ENCODE assay signal across 30 cellular contexts in genomic region chr14:35349966-35350365, GRCh38. TPM values are rescaled to one million over a fixed set of nuclear protein-coding genes. Genes with fewer than 3 reads are reported as not detected.
DNase-seq lines count a peak whose midpoint lies in the region; ATAC-seq, FAIRE-seq and TF ChIP-seq lines count a peak whose summit lies in the region.
"Had no signal": no experiment of that assay in that cellular context is flagged by ENCODE, and none has a peak within 500 bp of the region (broad histone marks: within the 10 kb centered on the region; RNA-seq: fewer than 3 reads in every experiment).

No MANE protein-coding gene starts in this region.

- no peak for TF ChIP-seq POLR2A in A549 (IDR thresholded peaks at IDR 0.05; ENCODE audit: low read length)
- TF ChIP-seq POLR2A in K562 (conservative IDR thresholded peaks at IDR 0.05) = no peak
- no peak for TF ChIP-seq POLR2A in transverse colon (IDR thresholded peaks at IDR 0.05)

- H3K36me3 ChIP-seq in K562 (ENCODE audit: control insufficient read depth, insufficient read depth, low read length) = no peaks in the 10 kb centered on the region
- no peaks in the 10 kb centered on the region for H3K36me3 ChIP-seq in transverse colon
- H3K36me3 ChIP-seq: BE2C, brain microvascular endothelial cell, HAP-1, spleen, suprapubic skin, vagina had no signal

- H3K4me3 ChIP-seq in A549 = no peak overlapping the region
- H3K4me3 ChIP-seq in K562 = no peak overlapping the region
- no peak overlapping the region for H3K4me3 ChIP-seq in transverse colon
- H3K4me3 ChIP-seq: HAP-1, lung, spleen, suprapubic skin, vagina had no signal

- peaks cover 34% of the 10 kb centered on the region for H3K4me1 ChIP-seq in A549
- H3K4me1 ChIP-seq in K562 (replicated peaks in 1 of 2; ENCODE audit: control insufficient read depth in 2 of 2, insufficient read depth in 2 of 2, low read length in 2 of 2) = peaks cover 9 to 19% of the 10 kb centered on the region in 2 experiments; a peak in 4 of 5 replicates
- peaks cover 0 to 13% (median 3%) of the 10 kb centered on the region in 4 donors for H3K4me1 ChIP-seq in transverse colon
- H3K4me1 ChIP-seq: BE2C had no signal

- no peaks in the 10 kb centered on the region for H3K79me2 ChIP-seq in K562 (ENCODE audit: control insufficient read depth, insufficient read depth, low read length)
- H3K79me2 ChIP-seq: parathyroid adenoma had no signal

- no peaks in the 10 kb centered on the region for H3K9me1 ChIP-seq in K562 (ENCODE audit: control insufficient read depth, insufficient read depth, low read length)

- no peaks in the 10 kb centered on the region for H3K27me3 ChIP-seq in K562 (ENCODE audit: control insufficient read depth in 2 of 2, insufficient read depth in 2 of 2, low read length in 2 of 2)
- no peaks in the 10 kb centered on the region for H3K27me3 ChIP-seq in transverse colon
- H3K27me3 ChIP-seq: BE2C, brain microvascular endothelial cell, spleen, suprapubic skin, vagina had no signal

- H3K4me3 Mint-ChIP-seq in mesothelial cell of epicardium = no peak overlapping the region
- H3K4me3 Mint-ChIP-seq: activated CD4-positive, alpha-beta T cell treated with anti-CD3 and anti-CD28 coated beads, Interleukin-2, amount 10 ng/mL, durations not matched to agents 24 days and 14 days; activated T-cell treated with anti-CD3 and anti-CD28 coated beads, Interleukin-2, amount 50 U/mL, for 4 hours; nephron had no signal

- H3K9ac ChIP-seq in K562 (ENCODE audit: insufficient read depth in 1 of 2, low read depth in 2 of 2, low read length in 2 of 2) = 0 out of 4 replicates have a peak overlapping the region, but pooled peaks of 1 of the 2 experiments have one; percentile 66
- H3K9ac ChIP-seq: parathyroid adenoma had no signal

- BruUV-seq in K562 (replicated peaks; lab: Mats Ljungman, UMichigan) = no TSS peak

- peak overlapping the region; percentile 5 for H3K27ac Mint-ChIP-seq in mesothelial cell of epicardium
- H3K27ac Mint-ChIP-seq: activated CD4-positive, alpha-beta T cell treated with anti-CD3 and anti-CD28 coated beads, Interleukin-2, amount 10 ng/mL, durations not matched to agents 24 days and 14 days; nephron had no signal

- ATAC-seq in A549 (no peak), K562 (no peak)
- ATAC-seq: activated T-cell treated with anti-CD3 and anti-CD28 coated beads, Interleukin-2, amount 50 U/mL, for 4 hours; right cardiac atrium; Right ventricle myocardium inferior had no signal

- in situ Hi-C loops in GM13976 (cut with MboI; ENCODE audit: low sequenced_read_pairs, unreplicated experiment) = no loop called here
- in situ Hi-C loops in K562 (cut with MboI) = no loop called here
- in situ Hi-C loops in transverse colon (cut with MboI; ENCODE audit: low pct_ligation_motif_present in 1 of 4, low pct_unique_long_range_greater_than_20kb in 1 of 4, low sequenced_read_pairs in 3 of 4) = no loop called here

- H3K4me1 Mint-ChIP-seq in mesothelial cell of epicardium = peaks cover 26% of the 10 kb centered on the region

- TF ChIP-seq EP300 in A549 (IDR thresholded peaks at IDR 0.05) = no peak
- no peak for TF ChIP-seq EP300 in K562 (IDR thresholded peaks at IDR 0.05; ENCODE audit: low read length)
- TF ChIP-seq EP300 in transverse colon (IDR thresholded peaks at IDR 0.05; ENCODE audit: low read depth) = no peak

- intact Hi-C loops in K562 (cut with micrococcal nuclease) = no loop called here
- intact Hi-C loops in transverse colon (cut with DNase I; ENCODE audit: low total_unique reads) = no loop called here

- H3K9me3 Mint-ChIP-seq in mesothelial cell of epicardium = no peaks in the 10 kb centered on the region
- H3K9me3 Mint-ChIP-seq: activated CD4-positive, alpha-beta T cell treated with anti-CD3 and anti-CD28 coated beads, Interleukin-2, amount 10 ng/mL, durations not matched to agents 24 days and 14 days; activated T-cell treated with anti-CD3 and anti-CD28 coated beads, Interleukin-2, amount 50 U/mL, for 4 hours; nephron had no signal

- H3K27ac ChIP-seq in A549 (peak overlapping the region; percentile 22 to 56; a peak in 3 of 6 replicates), K562 (ENCODE audit: extremely low read depth, low read depth, low read length) (no peak overlapping the region), transverse colon (no peak overlapping the region)
- H3K27ac ChIP-seq: brain microvascular endothelial cell, parathyroid adenoma, spleen, suprapubic skin, vagina had no signal

- no peaks in the 10 kb centered on the region for H3K9me3 ChIP-seq in A549
- H3K9me3 ChIP-seq in K562 (replicated peaks; ENCODE audit: control insufficient read depth, insufficient read depth, low read depth, low read length) = no peaks in the 10 kb centered on the region
- H3K9me3 ChIP-seq in transverse colon = no peaks in the 10 kb centered on the region
- H3K9me3 ChIP-seq: BE2C, HAP-1, spleen, suprapubic skin, vagina had no signal

- H3K27me3 Mint-ChIP-seq in mesothelial cell of epicardium (ENCODE audit: low read depth) = no peaks in the 10 kb centered on the region

- no peak for TF ChIP-seq RAD21 in A549 (conservative IDR thresholded peaks at IDR 0.05 in 1 of 2, IDR thresholded peaks at IDR 0.05 in 1 of 2)
- no peak for TF ChIP-seq RAD21 in K562 (CRISPR knock-in tag; conservative IDR thresholded peaks at IDR 0.05 in 1 of 2, IDR thresholded peaks at IDR 0.05 in 1 of 2)

- CTCF ChIA-PET in A549 (lab: Yijun Ruan, JAX) (no interaction called here), K562 (lab: Yijun Ruan, JAX; ENCODE audit: low intra/inter-chr PET ratio) (no interaction called here)

- WGBS in A549 (ENCODE audit: missing lambda C conversion rate) = 91% methylated on average over 7 of the region's 7 CpGs
- 91% methylated on average over 7 of the region's 7 CpGs for WGBS in K562 (ENCODE audit: insufficient coverage, low coverage, missing lambda C conversion rate)
- WGBS in transverse colon (ENCODE audit: low coverage in 1 of 2), 2 donors = 73 to 89% methylated on average over 5 to 7 of the region's 7 CpGs

- no peak for DNase-seq in A549 (ENCODE audit: low read depth in 1 of 2, low spot score in 1 of 2)
- DNase-seq in GM13976 (ENCODE audit: low spot score) = peak; percentile 13
- DNase-seq in K562 (ENCODE audit: extremely low read depth in 1 of 4, low spot score in 3 of 4) = no peak
- DNase-seq in mesothelial cell of epicardium (ENCODE audit: low spot score in 2 of 2, unreplicated experiment in 2 of 2) = no peak
- no peak for DNase-seq in transverse colon
- DNase-seq in KG1 (lab: John Stamatoyannopoulos, UW) = no peak
- no peak for DNase-seq in NAMALWA (ENCODE audit: low spot score)
- DNase-seq in NCI-H2171 (lab: John Stamatoyannopoulos, UW) = no peak
- DNase-seq: activated CD4-positive, alpha-beta T cell treated with anti-CD3 and anti-CD28 coated beads, Interleukin-2, amount 10 ng/mL, durations not matched to agents 24 days and 14 days; activated gamma-delta T cell treated with Interleukin-2 at 50 U/mL for 16 hours; activated T-cell treated with anti-CD3 and anti-CD28 coated beads, Interleukin-2, amount 50 U/mL, for 4 hours; amniotic stem cell; BE2C; brain microvascular endothelial cell; DMS53; effector CD4-positive, alpha-beta T cell; glutamatergic neuron; NCI-H1436 treated with DMSO at 0.1 percent for 48 hours; NCI-H2107; NCI-H510A; right cardiac atrium; spleen had no signal

- H3K4me2 ChIP-seq in A549 (no peak overlapping the region), K562 (ENCODE audit: insufficient read depth, low read length) (no peak overlapping the region)

- H2AFZ ChIP-seq in K562 (ENCODE audit: low read depth, low read length) = peak overlapping the region; percentile 70; the same call in 1 of the 2 replicates
- H2AFZ ChIP-seq: parathyroid adenoma had no signal

- FAIRE-seq in A549 (lab: Jason Lieb, UNC) (no peak), K562 (lab: Jason Lieb, UNC) (no peak)
- FAIRE-seq: GM19239 had no signal

- no peaks in the 10 kb centered on the region for H4K20me1 ChIP-seq in K562 (replicated peaks; ENCODE audit: control insufficient read depth, insufficient read depth, low read length)

- TF ChIP-seq CTCF in A549 (IDR thresholded peaks at IDR 0.05) (no peak), GM13976 (IDR thresholded peaks at IDR 0.05; ENCODE audit: borderline replicate concordance, control extremely low read depth, extremely low read depth, insufficient read depth, missing control alignments) (no peak), K562 (IDR thresholded peaks at IDR 0.05 in 2 of 3, conservative IDR thresholded peaks at IDR 0.05 in 1 of 3; ENCODE audit: insufficient read depth in 2 of 3, low read depth in 1 of 3, low read length in 3 of 3) (no peak), mesothelial cell of epicardium (IDR thresholded peaks at IDR 0.05; ENCODE audit: unreplicated experiment) (no peak), transverse colon (IDR thresholded peaks at IDR 0.05) (no peak)

- no peaks in the 10 kb centered on the region for H3K36me3 Mint-ChIP-seq in mesothelial cell of epicardium

- POLR2A ChIA-PET in A549 (lab: Yijun Ruan, JAX) = no interaction called here
- POLR2A ChIA-PET in K562 (lab: Yijun Ruan, JAX) = no interaction called here

RNA-seq across cellular contexts. Expression of gene NFKBIA, which starts 54.6 kb away (rescaled TPM):
- polyA plus RNA-seq in A549 (2011; rRNA removed) (65.0 and 102 TPM in 2 replicates), A549 (2017; fragmentation: RNase III; extraction: RNeasy Plus Mini Kit Qiagen cat#74134 plus additional on column Dnase treatment) (101 to 115 TPM (median 103 TPM) in 3 replicates), K562 (2011; rRNA removed) (15.0 and 23.8 TPM in 2 replicates), K562 (2014; fragmentation: Illumina TruSeq; extraction: Trizol) (23.8 and 24.4 TPM in 2 replicates), K562 (2014; fragmentation: Nextera tagmentation; extraction: Ambion mirVana) (1 to 10 TPM; 6.9 to 8.8 TPM), K562 (2014; rRNA removed) (15.3 and 18.2 TPM in 2 replicates)
- polyA plus RNA-seq in A549 (2012; cell fraction: cytosol; rRNA removed) = 239 and 266 TPM in 2 replicates
- polyA plus RNA-seq in A549 (2012; cell fraction: nucleus; rRNA removed) = 490 and 573 TPM in 2 replicates
- polyA minus RNA-seq in A549 (2011; rRNA and poly(A)+ RNA removed) = 335 and 379 TPM in 2 replicates
- 39.0 and 119 TPM in 2 replicates for total RNA-seq in K562 (2011; cell fraction: chromatin; rRNA removed; ENCODE audit: low replicate concordance)
- 77.4 and 121 TPM in 2 replicates for total RNA-seq in K562 (2011; cell fraction: nucleolus; rRNA removed)
- total RNA-seq in K562 (2011; cell fraction: nucleoplasm; rRNA removed) = 50.6 and 60.0 TPM in 2 replicates
- total RNA-seq in K562 (2014; rRNA removed) (20.9 and 39.6 TPM in 2 replicates), K562 (2014; rRNA removed; fragmentation: Illumina TruSeq; extraction: Trizol) (16.7 and 17.7 TPM in 2 replicates), K562 (2015; rRNA removed; fragmentation: Illumina TruSeq; extraction: Trizol) (31.8 and 34.5 TPM in 2 replicates), K562 (2021) (21.3 and 22.7 TPM in 2 replicates), mesothelial cell of epicardium (196 to 218 TPM (median 205 TPM) in 3 replicates), transverse colon (1,000 to 10,000 TPM in 1 of 4 donors, 100 to 1,000 TPM in 3; 362 to 1,916 (median 456) TPM)
- polyA plus RNA-seq in K562 (2011; cell fraction: cytosol; rRNA removed) = 17.5 and 26.1 TPM in 2 replicates
- 75.3 and 106 TPM in 2 replicates for polyA plus RNA-seq in K562 (2011; cell fraction: nucleus; rRNA removed)
- polyA plus RNA-seq in K562 (2012) = 23.5 and 32.0 TPM in 2 replicates
- 19.5 and 24.3 TPM in 2 replicates for polyA minus RNA-seq in K562 (2011; rRNA and poly(A)+ RNA removed)
- polyA minus RNA-seq in K562 (2011; cell fraction: cytosol; rRNA and poly(A)+ RNA removed) = 17.6 and 21.0 TPM in 2 replicates
- 67.9 and 90.0 TPM in 2 replicates for polyA minus RNA-seq in K562 (2011; cell fraction: nucleus; rRNA and poly(A)+ RNA removed)

RNA-seq across cellular contexts. Expression of gene PSMA6, which starts 57.8 kb away (rescaled TPM):
- 321 and 369 TPM in 2 replicates for polyA plus RNA-seq in A549 (2011; rRNA removed)
- polyA plus RNA-seq in A549 (2012; cell fraction: cytosol; rRNA removed) = 195 and 206 TPM in 2 replicates
- 92.2 and 156 TPM in 2 replicates for polyA plus RNA-seq in A549 (2012; cell fraction: nucleus; rRNA removed)
- polyA plus RNA-seq in A549 (2017; fragmentation: RNase III; extraction: RNeasy Plus Mini Kit Qiagen cat#74134 plus additional on column Dnase treatment) = 395 to 409 TPM (median 406 TPM) in 3 replicates
- polyA minus RNA-seq in A549 (2011; rRNA and poly(A)+ RNA removed) = 86.4 and 111 TPM in 2 replicates
- total RNA-seq in K562 (2011; cell fraction: chromatin; rRNA removed; ENCODE audit: low replicate concordance) = 38.7 and 60.7 TPM in 2 replicates
- total RNA-seq in K562 (2011; cell fraction: nucleolus; rRNA removed) = 47.8 and 50.5 TPM in 2 replicates
- total RNA-seq in K562 (2011; cell fraction: nucleoplasm; rRNA removed) = 58.6 and 80.4 TPM in 2 replicates
- total RNA-seq in K562 (2014; rRNA removed) = 164 and 210 TPM in 2 replicates
- total RNA-seq in K562 (2014; rRNA removed; fragmentation: Illumina TruSeq; extraction: Trizol) = 234 and 271 TPM in 2 replicates
- 279 and 288 TPM in 2 replicates for total RNA-seq in K562 (2015; rRNA removed; fragmentation: Illumina TruSeq; extraction: Trizol)
- 258 and 274 TPM in 2 replicates for total RNA-seq in K562 (2021)
- 318 and 452 TPM in 2 replicates for polyA plus RNA-seq in K562 (2011; rRNA removed)
- polyA plus RNA-seq in K562 (2011; cell fraction: cytosol; rRNA removed) = 167 and 229 TPM in 2 replicates
- polyA plus RNA-seq in K562 (2011; cell fraction: nucleus; rRNA removed) = 54.4 and 95.7 TPM in 2 replicates
- polyA plus RNA-seq in K562 (2012) = 203 and 288 TPM in 2 replicates
- polyA plus RNA-seq in K562 (2014; fragmentation: Illumina TruSeq; extraction: Trizol) = 292 and 301 TPM in 2 replicates
- polyA plus RNA-seq in K562 (2014; fragmentation: Nextera tagmentation; extraction: Ambion mirVana) = 100 to 1,000 TPM; 922 to 952 TPM
- 274 and 283 TPM in 2 replicates for polyA plus RNA-seq in K562 (2014; rRNA removed)
- polyA minus RNA-seq in K562 (2011; rRNA and poly(A)+ RNA removed) = 166 and 169 TPM in 2 replicates
- 78.1 and 98.1 TPM in 2 replicates for polyA minus RNA-seq in K562 (2011; cell fraction: cytosol; rRNA and poly(A)+ RNA removed)
- polyA minus RNA-seq in K562 (2011; cell fraction: nucleus; rRNA and poly(A)+ RNA removed) = 17.6 and 42.8 TPM in 2 replicates
- total RNA-seq in mesothelial cell of epicardium = 155 to 156 TPM (median 156 TPM) in 3 replicates
- total RNA-seq in transverse colon = 100 to 1,000 TPM in 2 of 4 donors, 10 to 100 TPM in 2; 24.5 to 141 (median 81.2) TPM

Comparison
In these comparisons a context has a peak if more than half of its experiments do, and no peak if none do; other contexts are left out.
1. H3K27ac ChIP-seq: peak in A549 (2 of 2); none in K562 (single experiment) and transverse colon (0 of 4).